22 cellular contexts compared by ENCODE assay signal in genomic region chr2:235383272-235383843, GRCh38.
"Had no signal": no experiment of that assay in that cellular context is flagged by ENCODE, and none has a peak within 500 bp of the region (broad histone marks: within the 10 kb centered on the region; RNA-seq: fewer than 3 reads in every experiment).

No MANE protein-coding gene starts in this region.

- H3K9me3 ChIP-seq: left ventricle myocardium inferior, spleen, upper lobe of left lung had no signal

- FAIRE-seq: endometrium, TTC549 had no signal

- H3K36me3 ChIP-seq: cardiac muscle cell, left ventricle myocardium inferior, spleen, upper lobe of left lung had no signal

- H3K27me3 ChIP-seq: upper lobe of left lung had no signal

- H3K4me3 ChIP-seq: cardiac muscle cell, left ventricle myocardium inferior, spleen, upper lobe of left lung had no signal

- H3K27ac ChIP-seq: cardiac muscle cell, left ventricle myocardium inferior, spleen, upper lobe of left lung had no signal

- DNase-seq: activated CD4-positive, alpha-beta T cell treated with anti-CD3 and anti-CD28 coated beads, Interleukin-2, amount 50 U/mL, for 4 hours; activated CD8-positive, alpha-beta memory T cell treated with anti-CD3 and anti-CD28 coated beads for 24 hours; activated naive CD4-positive, alpha-beta T cell treated with Interleukin-2 at 50 U/mL for 16 hours; activated naive CD8-positive, alpha-beta T cell treated with anti-CD3 and anti-CD28 coated beads, Interleukin-2, amount 10 ng/mL, durations not matched to agents 7 days and 5 days; activated T-cell treated with anti-CD3 and anti-CD28 coated beads, Interleukin-2, amount 50 U/mL, for 48 hours; effector CD4-positive, alpha-beta T cell; foreskin melanocyte; glutamatergic neuron; hippocampal formation; kidney glomerular epithelial cell; left ventricle myocardium inferior; mammary epithelial cell; nephron progenitor cell; occipital lobe; spleen; stimulated activated CD4-positive, alpha-beta T cell treated with anti-CD3 and anti-CD28 coated beads, Interleukin-4, amount 100 ng/mL, for 1 hour; stimulated activated naive CD4-positive, alpha-beta T cell treated with Interleukin-2 at 50 U/mL for 16 hours; T-cell; upper lobe of left lung had no signal

- ATAC-seq: T-cell had no signal

- H3K4me1 ChIP-seq: left ventricle myocardium inferior, spleen, upper lobe of left lung had no signal
